In genomic region chr3:139745831-139746230, GRCh38 we compare ENCODE assay signal across 16 cellular contexts.
A peak's percentile ranks its signal among the peaks of the same experiment; 100 is the strongest.
DNase-seq lines count a peak whose midpoint lies in the region; TF ChIP-seq lines count a peak whose summit lies in the region.
"Had no signal": no experiment of that assay in that cellular context is flagged by ENCODE, and none has a peak within 500 bp of the region (broad histone marks: within the 10 kb centered on the region; RNA-seq: fewer than 3 reads in every experiment).

No MANE protein-coding gene starts in this region.

- CTCF ChIA-PET in RWPE1 (lab: Yijun Ruan, JAX): no interaction called here

- DNase-seq in H4 (ENCODE audit: low spot score) (peak; percentile 48), RWPE1 (ENCODE audit: low spot score) (peak; percentile 20), fibroblast of mammary gland (ENCODE audit: low read depth) (peak; percentile 61), skeletal muscle cell (ENCODE audit: low read depth) (peak; percentile 38), NCI-H146 treated with DMSO at 0.1 percent for 48 hours (lab: John Stamatoyannopoulos, UW; ENCODE audit: unreplicated experiment) (no peak), inferior parietal cortex (ENCODE audit: extremely low spot score) (no peak), NCI-H187 (lab: John Stamatoyannopoulos, UW) (no peak)
- DNase-seq: activated CD4-positive, alpha-beta T cell treated with anti-CD3 and anti-CD28 coated beads, Interleukin-2, amount 50 U/mL, for 48 hours; activated naive CD4-positive, alpha-beta T cell treated with anti-CD3 and anti-CD28 coated beads for 36 hours; dermis blood vessel endothelial cell; head of caudate nucleus; mucosa of descending colon; NCI-H2081 treated with DMSO at 0.1 percent for 48 hours; psoas muscle; SW 1271 had no signal

- POLR2A ChIA-PET in RWPE1 (lab: Yijun Ruan, JAX; ENCODE audit: low non-redundant PET): no interaction called here

- H3K4me3 ChIP-seq in fibroblast of mammary gland (ENCODE audit: control insufficient read depth, low read depth, low read length): no peak overlapping the region
- H3K4me3 ChIP-seq in skeletal muscle cell (ENCODE audit: low read depth, low read length): no peak overlapping the region
- H3K4me3 ChIP-seq: HAP-1, mucosa of descending colon, psoas muscle had no signal

- H3K27ac ChIP-seq in RWPE1: no peak overlapping the region
- H3K27ac ChIP-seq: psoas muscle had no signal

- TF ChIP-seq CTCF in RWPE1 (conservative IDR thresholded peaks at IDR 0.05; ENCODE audit: low read depth) (no peak), fibroblast of mammary gland (conservative IDR thresholded peaks at IDR 0.05; ENCODE audit: control insufficient read depth, insufficient read depth, low read depth, low read length) (no peak)

Comparison
In these comparisons a context has a peak if more than half of its experiments do, and no peak if none do; other contexts are left out.
1. DNase-seq: peak in H4 (single experiment), RWPE1 (single experiment), fibroblast of mammary gland (single experiment) and skeletal muscle cell (single experiment); none in NCI-H146 treated with DMSO at 0.1 percent for 48 hours (single experiment), inferior parietal cortex (single experiment) and NCI-H187 (0 of 2).